9 cellular contexts compared by ENCODE assay signal in the genomic region with DNA sequence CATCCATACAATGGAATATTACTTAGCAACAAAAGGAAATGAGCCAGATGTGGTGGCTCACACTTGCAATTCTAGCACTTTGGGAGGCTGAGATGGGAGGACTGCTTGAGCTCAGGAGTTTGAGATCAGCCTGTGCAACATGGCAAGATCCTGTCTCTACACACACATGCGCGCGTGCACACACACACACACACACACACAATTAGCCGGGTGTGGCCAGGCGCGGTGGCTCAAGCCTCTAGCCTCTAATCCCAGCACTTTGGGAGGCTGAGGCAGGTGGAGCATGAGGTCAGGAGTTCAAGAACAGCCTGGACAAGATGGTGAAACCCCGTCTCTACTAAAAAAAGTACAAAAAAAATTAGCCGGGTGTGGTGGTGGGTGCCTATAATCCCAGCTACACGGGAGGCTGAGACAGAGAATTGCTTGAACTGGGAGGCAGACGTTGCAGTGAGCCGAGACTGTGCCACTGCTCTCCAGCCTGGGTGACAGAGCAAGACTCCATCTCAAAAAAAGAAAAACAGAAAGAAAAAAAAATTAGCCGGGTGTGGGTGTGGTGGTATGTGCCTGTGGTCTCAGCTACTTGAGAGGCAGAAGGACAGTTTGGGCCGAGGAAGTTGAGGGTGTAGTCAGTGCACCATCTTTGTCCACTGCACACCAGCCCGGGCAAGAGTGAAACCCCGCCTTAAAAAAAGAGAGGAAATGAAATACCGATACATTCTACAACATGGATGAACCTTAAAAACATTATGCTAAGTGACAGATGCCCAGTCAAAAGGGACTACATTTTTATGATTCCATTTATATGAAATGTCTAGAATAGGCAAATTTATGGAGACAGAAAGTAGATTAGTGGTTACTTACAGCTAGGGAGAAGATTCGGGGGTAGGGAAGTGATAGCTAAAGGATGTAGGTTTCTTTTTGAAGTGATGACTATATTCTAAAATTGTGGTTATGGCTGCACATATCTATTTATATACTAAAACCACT. TPM values are rescaled to one million over a fixed set of nuclear protein-coding genes. Genes with fewer than 3 reads are reported as not detected.
DNase-seq lines count a peak whose midpoint lies in the region; ATAC-seq and TF ChIP-seq lines count a peak whose summit lies in the region.
"Had no signal": no experiment of that assay in that cellular context is flagged by ENCODE, and none has a peak within 500 bp of the region (broad histone marks: within the 10 kb centered on the region; RNA-seq: fewer than 3 reads in every experiment).

No MANE protein-coding gene starts in this region.

- POLR2A ChIA-PET in activated CD4-positive, alpha-beta memory T cell treated with anti-CD3 and anti-CD28 coated beads, Interleukin-2, amount 10 ng/mL, durations not matched to agents 7 days and 5 days (lab: Charles Lee) = interaction anchor here (0.6 to 5.4 kb wide), 22 partner anchors 7 to 145 kb away, joined by 3 to 62 read pairs (median 6); a partner anchor contains a TSS

- no peaks in the 10 kb centered on the region for H3K4me1 ChIP-seq in transverse colon
- H3K4me1 ChIP-seq in right cardiac atrium (ENCODE audit: control insufficient read depth, insufficient read depth, low read length) = no peaks in the 10 kb centered on the region

- no peak for TF ChIP-seq POLR2A in transverse colon (IDR thresholded peaks at IDR 0.05)

- 69 to 81% methylated on average over 8 to 17 of the region's 17 CpGs for WGBS in transverse colon (ENCODE audit: low coverage in 1 of 2), 2 donors
- WGBS in right cardiac atrium = 92% methylated on average over 17 of the region's 17 CpGs

- intact Hi-C loops in transverse colon (cut with DNase I; ENCODE audit: low total_unique reads) (no loop called here), right cardiac atrium (cut with DNase I) (no loop called here)

- TF ChIP-seq CTCF in transverse colon (IDR thresholded peaks at IDR 0.05) = no peak

- peaks cover 75% of the 10 kb centered on the region for H3K36me3 Mint-ChIP-seq in activated CD4-positive, alpha-beta memory T cell treated with anti-CD3 and anti-CD28 coated beads, Interleukin-2, amount 10 ng/mL, durations not matched to agents 7 days and 5 days (ENCODE audit: low read depth)

- H3K36me3 ChIP-seq in transverse colon = peaks cover 0 to 25% (median 5%) of the 10 kb centered on the region in 4 donors

- CTCF ChIA-PET in activated CD4-positive, alpha-beta memory T cell treated with anti-CD3 and anti-CD28 coated beads, Interleukin-2, amount 10 ng/mL, durations not matched to agents 7 days and 5 days (lab: Charles Lee) = interaction anchor here (0.6 to 1.8 kb wide), 9 partner anchors 9 to 124 kb away, joined by 3 to 7 read pairs (median 3); no protein-coding TSS in a partner anchor

- in situ Hi-C loops in transverse colon (cut with MboI; ENCODE audit: low pct_ligation_motif_present in 1 of 4, low pct_unique_long_range_greater_than_20kb in 1 of 4, low sequenced_read_pairs in 3 of 4) = no loop called here

- no peaks in the 10 kb centered on the region for H3K27me3 Mint-ChIP-seq in activated CD4-positive, alpha-beta memory T cell treated with anti-CD3 and anti-CD28 coated beads, Interleukin-2, amount 10 ng/mL, durations not matched to agents 7 days and 5 days

- H3K27ac Mint-ChIP-seq in activated CD4-positive, alpha-beta memory T cell treated with anti-CD3 and anti-CD28 coated beads, Interleukin-2, amount 10 ng/mL, durations not matched to agents 7 days and 5 days = peak overlapping the region; percentile 100

- peak overlapping the region; percentile 80 for H3K4me3 Mint-ChIP-seq in activated CD4-positive, alpha-beta memory T cell treated with anti-CD3 and anti-CD28 coated beads, Interleukin-2, amount 10 ng/mL, durations not matched to agents 7 days and 5 days

- peak overlapping the region in 1 of 4 donors; percentile 19 for H3K27ac ChIP-seq in transverse colon
- H3K27ac ChIP-seq in right cardiac atrium (ENCODE audit: low read length) = no peak overlapping the region
- H3K27ac ChIP-seq: neutrophil had no signal

- H3K4me3 ChIP-seq in transverse colon = peak overlapping the region in 1 of 4 donors; percentile 5
- no peak overlapping the region for H3K4me3 ChIP-seq in right cardiac atrium (ENCODE audit: low read length)

- ATAC-seq in HG03097 (IDR thresholded peaks at IDR 0.05; ENCODE audit: low FRiP score, unreplicated experiment) = peak; percentile 47
- ATAC-seq in right cardiac atrium = no peak

- no peaks in the 10 kb centered on the region for H3K9me3 Mint-ChIP-seq in activated CD4-positive, alpha-beta memory T cell treated with anti-CD3 and anti-CD28 coated beads, Interleukin-2, amount 10 ng/mL, durations not matched to agents 7 days and 5 days

- TF ChIP-seq EP300 in transverse colon (IDR thresholded peaks at IDR 0.05; ENCODE audit: low read depth) = no peak

- H3K27me3 ChIP-seq in transverse colon (no peaks in the 10 kb centered on the region), right cardiac atrium (ENCODE audit: control insufficient read depth, insufficient read depth) (no peaks in the 10 kb centered on the region)
- H3K27me3 ChIP-seq: neutrophil had no signal

- DNase-seq in stimulated activated CD4-positive, alpha-beta T cell treated with anti-CD3 and anti-CD28 coated beads, Interleukin-15, amount 100 ng/mL, for 24 hours = peak; percentile 37
- DNase-seq in stimulated activated CD4-positive, alpha-beta T cell treated with anti-CD3 and anti-CD28 coated beads, Interleukin-4, amount 100 ng/mL, for 4 hours = no peak
- peak; percentile 69 for DNase-seq in activated CD4-positive, alpha-beta memory T cell treated with anti-CD3 and anti-CD28 coated beads, Interleukin-2, amount 10 ng/mL, durations not matched to agents 7 days and 5 days
- DNase-seq in transverse colon (peak; percentile 9), right cardiac atrium (no peak), NCI-H2107 (lab: John Stamatoyannopoulos, UW) (no peak)
- no peak for DNase-seq in effector CD4-positive, alpha-beta T cell

- no peaks in the 10 kb centered on the region for H3K9me3 ChIP-seq in transverse colon
- H3K9me3 ChIP-seq in right cardiac atrium (ENCODE audit: control insufficient read depth, low read length) = no peaks in the 10 kb centered on the region
- H3K9me3 ChIP-seq: neutrophil had no signal

- H3K4me1 Mint-ChIP-seq in activated CD4-positive, alpha-beta memory T cell treated with anti-CD3 and anti-CD28 coated beads, Interleukin-2, amount 10 ng/mL, durations not matched to agents 7 days and 5 days = peaks cover 41% of the 10 kb centered on the region

RNA-seq across cellular contexts. Expression of a gene that starts 52.5 kb away (rescaled TPM):
- total RNA-seq in activated CD4-positive, alpha-beta memory T cell treated with anti-CD3 and anti-CD28 coated beads, Interleukin-2, amount 10 ng/mL, durations not matched to agents 7 days and 5 days = 10 to 100 TPM; 45.2 to 45.6 TPM
- 10 to 100 TPM in 1 of 4 donors, 1 to 10 TPM in 3; 1.5 to 11.6 (median 4.9) TPM for total RNA-seq in transverse colon
- 1 to 10 TPM; 3.0 to 4.2 (median 3.8) TPM for total RNA-seq in right cardiac atrium
- 1.3 TPM for polyA plus RNA-seq in right cardiac atrium

Comparison
In these comparisons a context has a peak if more than half of its experiments do, and no peak if none do; other contexts are left out.
1. DNase-seq: peak in stimulated activated CD4-positive, alpha-beta T cell treated with anti-CD3 and anti-CD28 coated beads, Interleukin-15, amount 100 ng/mL, for 24 hours (single experiment), activated CD4-positive, alpha-beta memory T cell treated with anti-CD3 and anti-CD28 coated beads, Interleukin-2, amount 10 ng/mL, durations not matched to agents 7 days and 5 days (single experiment) and transverse colon (single experiment); none in stimulated activated CD4-positive, alpha-beta T cell treated with anti-CD3 and anti-CD28 coated beads, Interleukin-4, amount 100 ng/mL, for 4 hours (0 of 2), effector CD4-positive, alpha-beta T cell (single experiment), right cardiac atrium (0 of 3) and NCI-H2107 (single experiment).